ENCODE assay signal across 2 cellular contexts in genomic region chr7:156697283-156697682, GRCh38. TPM values are rescaled to one million over a fixed set of nuclear protein-coding genes. Genes with fewer than 3 reads are reported as not detected.
"Had no signal": no experiment of that assay in that cellular context is flagged by ENCODE, and none has a peak within 500 bp of the region (broad histone marks: within the 10 kb centered on the region; RNA-seq: fewer than 3 reads in every experiment).

No MANE protein-coding gene starts in this region.

RNA-seq across cellular contexts. Expression of gene RNF32, which starts 56.7 kb away (rescaled TPM):
- total RNA-seq: left ventricle myocardium superior, vagina had no signal
